Comparison of ENCODE assay signal across 8 cellular contexts in the genomic region with DNA sequence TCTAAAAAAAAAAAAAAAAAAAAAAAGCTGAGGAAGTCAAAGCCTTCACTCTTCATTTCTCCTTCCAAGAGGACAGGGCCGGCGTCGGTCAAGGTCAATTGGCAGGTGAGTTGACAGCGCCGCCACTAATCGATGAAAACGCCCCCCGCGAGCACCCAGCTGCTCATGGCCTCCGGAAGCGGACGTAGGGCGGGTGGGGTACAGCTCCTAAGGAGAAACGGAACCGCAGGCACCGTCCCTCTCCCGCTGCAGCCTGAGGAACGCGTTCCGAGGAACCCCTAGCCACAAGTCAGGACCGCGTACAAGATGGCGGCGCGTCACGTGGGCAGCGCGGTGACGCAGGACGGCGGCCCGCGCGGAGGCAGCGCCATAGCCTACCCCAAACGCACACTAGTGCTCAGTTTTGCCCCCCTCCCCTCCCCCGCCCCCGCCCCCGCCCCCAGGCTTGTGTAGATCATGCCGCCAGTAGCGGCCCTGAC. TPM values are rescaled to one million over a fixed set of nuclear protein-coding genes. Genes with fewer than 3 reads are reported as not detected.
DNase-seq lines count a peak whose midpoint lies in the region; ATAC-seq and TF ChIP-seq lines count a peak whose summit lies in the region.

A gene (plus strand): TSS at position 465 of the 479 bp plus-strand sequence. CDS start 16,045 bp downstream, outside the sequence.

- peaks cover 24 to 29% (median 29%) of the 10 kb centered on the region in 3 donors for H3K4me1 Mint-ChIP-seq in IgD-negative memory B cell

- H3K4me3 ChIP-seq in esophagus muscularis mucosa: peak within 1 kb of the TSS; percentile 88 to 100 (median 97)

- no peaks in the 10 kb centered on the region for H3K36me3 ChIP-seq in esophagus muscularis mucosa

- peaks cover 1% of the 10 kb centered on the region for H3K27me3 Mint-ChIP-seq in IgD-negative memory B cell

- under 1% methylated on average over 28 of the region's 41 CpGs for WGBS in esophagus muscularis mucosa

- H3K4me1 ChIP-seq in esophagus muscularis mucosa: peaks cover 21 to 47% (median 43%) of the 10 kb centered on the region in 4 donors

- intact Hi-C loops in esophagus muscularis mucosa (cut with DNase I): loop anchor here (2.0 kb wide), 1 partner anchor 223 kb away; no protein-coding TSS in a partner anchor

- H3K4me3 Mint-ChIP-seq in IgD-negative memory B cell: peak within 1 kb of the TSS; percentile 90 to 98 (median 94)

- TF ChIP-seq CTCF in esophagus muscularis mucosa (IDR thresholded peaks at IDR 0.05): peak in 1 of 3 experiments; percentile 26

- peaks cover 0 to 5% (median 4%) of the 10 kb centered on the region in 3 donors for H3K9me3 Mint-ChIP-seq in IgD-negative memory B cell

- H3K27ac Mint-ChIP-seq in IgD-negative memory B cell: peak within 1 kb of the TSS; percentile 94 to 100 (median 98)

- peak within 1 kb of the TSS; percentile 98 to 99 (median 98) for H3K27ac ChIP-seq in esophagus muscularis mucosa (replicated peaks in 1 of 4)

- H3K36me3 Mint-ChIP-seq in IgD-negative memory B cell: no peaks in the 10 kb centered on the region

- no peaks in the 10 kb centered on the region for H3K9me3 ChIP-seq in esophagus muscularis mucosa

- DNase-seq in DMS 273 treated with DMSO at 0.1 percent for 48 hours (lab: John Stamatoyannopoulos, UW) (peak; percentile 83), esophagus muscularis mucosa (ENCODE audit: extremely low spot score) (peak; percentile 98), myocyte (ENCODE audit: low read depth) (peak; percentile 92)
- peak; percentile 91 to 94 for DNase-seq in activated T-cell treated with anti-CD3 and anti-CD28 coated beads, Interleukin-2, amount 50 U/mL, for 48 hours
- DNase-seq in stimulated activated CD8-positive, alpha-beta memory T cell treated with anti-CD3 and anti-CD28 coated beads, Interleukin-7, amount 100 ng/mL, for 4 hours (ENCODE audit: low read depth in 2 of 2): peak; percentile 81 to 90

- H3K27me3 ChIP-seq in esophagus muscularis mucosa: no peaks in the 10 kb centered on the region

- TF ChIP-seq POLR2A in esophagus muscularis mucosa (IDR thresholded peaks at IDR 0.05; ENCODE audit: low read depth): peak; percentile 75

- ATAC-seq in GM21526 (IDR thresholded peaks at IDR 0.05; ENCODE audit: low FRiP score, unreplicated experiment): peak; percentile 81

- TF ChIP-seq EP300 in esophagus muscularis mucosa (IDR thresholded peaks at IDR 0.05): no peak

TF ChIP-seq in PFSK-1, 5 proteins besides CTCF, POLR2A, EP300 and RAD21:
- peak; percentile 89; the same call in 1 of the 2 replicates for TF ChIP-seq TAF1 (IDR thresholded peaks at IDR 0.05; ENCODE audit: borderline replicate concordance, insufficient read depth, low read length)
- TF ChIP-seq FOXP2 (optimal IDR thresholded peaks at IDR 0.05; ENCODE audit: borderline replicate concordance, extremely low read depth, extremely low read length, insufficient read depth): peak; percentile 92
- TF ChIP-seq, protein P1, sequence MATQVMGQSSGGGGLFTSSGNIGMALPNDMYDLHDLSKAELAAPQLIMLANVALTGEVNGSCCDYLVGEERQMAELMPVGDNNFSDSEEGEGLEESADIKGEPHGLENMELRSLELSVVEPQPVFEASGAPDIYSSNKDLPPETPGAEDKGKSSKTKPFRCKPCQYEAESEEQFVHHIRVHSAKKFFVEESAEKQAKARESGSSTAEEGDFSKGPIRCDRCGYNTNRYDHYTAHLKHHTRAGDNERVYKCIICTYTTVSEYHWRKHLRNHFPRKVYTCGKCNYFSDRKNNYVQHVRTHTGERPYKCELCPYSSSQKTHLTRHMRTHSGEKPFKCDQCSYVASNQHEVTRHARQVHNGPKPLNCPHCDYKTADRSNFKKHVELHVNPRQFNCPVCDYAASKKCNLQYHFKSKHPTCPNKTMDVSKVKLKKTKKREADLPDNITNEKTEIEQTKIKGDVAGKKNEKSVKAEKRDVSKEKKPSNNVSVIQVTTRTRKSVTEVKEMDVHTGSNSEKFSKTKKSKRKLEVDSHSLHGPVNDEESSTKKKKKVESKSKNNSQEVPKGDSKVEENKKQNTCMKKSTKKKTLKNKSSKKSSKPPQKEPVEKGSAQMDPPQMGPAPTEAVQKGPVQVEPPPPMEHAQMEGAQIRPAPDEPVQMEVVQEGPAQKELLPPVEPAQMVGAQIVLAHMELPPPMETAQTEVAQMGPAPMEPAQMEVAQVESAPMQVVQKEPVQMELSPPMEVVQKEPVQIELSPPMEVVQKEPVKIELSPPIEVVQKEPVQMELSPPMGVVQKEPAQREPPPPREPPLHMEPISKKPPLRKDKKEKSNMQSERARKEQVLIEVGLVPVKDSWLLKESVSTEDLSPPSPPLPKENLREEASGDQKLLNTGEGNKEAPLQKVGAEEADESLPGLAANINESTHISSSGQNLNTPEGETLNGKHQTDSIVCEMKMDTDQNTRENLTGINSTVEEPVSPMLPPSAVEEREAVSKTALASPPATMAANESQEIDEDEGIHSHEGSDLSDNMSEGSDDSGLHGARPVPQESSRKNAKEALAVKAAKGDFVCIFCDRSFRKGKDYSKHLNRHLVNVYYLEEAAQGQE (IDR thresholded peaks at IDR 0.05; ENCODE audit: insufficient read depth in 1 of 2, low read depth in 2 of 2, low read length in 2 of 2): 0 out of 4 replicates have a peak, but pooled peaks have one; percentile 46 to 48
- TF ChIP-seq SIN3A (IDR thresholded peaks at IDR 0.05; ENCODE audit: borderline replicate concordance, insufficient read depth, low read length): peak; percentile 57; the same call in 1 of the 2 replicates
- TF ChIP-seq POLR2AphosphoS5 (IDR thresholded peaks at IDR 0.05; ENCODE audit: low read depth, low read length): peak; percentile 90
TF ChIP-seq in PFSK-1: peak in this region for 5.

RNA-seq across cellular contexts. Expression of the gene that starts here (rescaled TPM):
- 37.8 TPM for polyA plus RNA-seq in IgD-negative memory B cell
- polyA plus RNA-seq in PFSK-1 (2012; ENCODE audit: insufficient read length, low read depth): 38.5 TPM
- 10 to 100 TPM; 16.6 to 29.1 (median 21.1) TPM for total RNA-seq in esophagus muscularis mucosa
- total RNA-seq in myocyte: 19.2 and 27.3 TPM in 2 replicates
- 24.3 TPM for polyA plus RNA-seq in myocyte (2012)

Comparison
In these comparisons a context has a peak if more than half of its experiments do, and no peak if none do; other contexts are left out.
1. Peak in every context shown above with its lines: DNase-seq, ATAC-seq, H3K4me3 ChIP-seq and H3K27ac ChIP-seq.